In the genomic region with DNA sequence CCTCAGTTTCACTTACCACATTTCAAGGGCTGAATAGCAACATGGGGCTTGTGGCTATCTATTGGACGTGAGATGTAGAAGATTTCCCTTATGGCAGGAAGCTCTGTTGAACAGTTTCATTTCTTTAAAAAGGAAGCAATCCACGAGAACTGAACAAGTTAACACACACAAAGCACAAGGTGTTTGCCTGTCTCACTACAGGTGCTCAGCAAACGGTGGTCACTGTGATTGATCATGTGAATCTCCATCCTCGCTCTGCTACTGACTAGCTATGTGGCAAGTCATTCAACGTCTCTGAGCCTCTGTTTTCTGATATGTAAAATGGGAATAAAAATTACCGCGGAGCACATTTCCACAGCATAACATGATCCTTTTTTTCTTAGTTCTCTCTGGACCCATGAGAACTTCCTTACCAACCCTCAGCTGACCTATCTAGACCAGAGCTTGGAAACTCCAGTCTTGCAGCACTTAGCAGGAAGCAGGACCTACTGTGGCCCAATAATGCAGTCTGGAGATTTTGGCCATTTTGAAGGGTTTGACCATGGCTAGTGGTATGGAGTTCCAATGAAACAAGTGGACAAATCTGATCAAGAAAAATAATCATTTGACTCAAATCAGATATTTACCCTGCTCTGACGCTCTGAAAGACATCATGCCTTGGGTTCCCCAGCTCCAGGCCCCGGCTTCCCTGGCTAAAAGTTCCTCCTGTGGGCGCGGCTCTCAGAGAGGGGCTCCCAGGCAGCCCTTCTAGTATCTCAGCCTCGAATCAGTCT, we compare ENCODE assay signal across 14 cellular contexts.
DNase-seq lines count a peak whose midpoint lies in the region; ATAC-seq and TF ChIP-seq lines count a peak whose summit lies in the region.
"Had no signal": no experiment of that assay in that cellular context is flagged by ENCODE, and none has a peak within 500 bp of the region (broad histone marks: within the 10 kb centered on the region; RNA-seq: fewer than 3 reads in every experiment).

No MANE protein-coding gene starts in this region.

- H3K9me3 Mint-ChIP-seq in memory B cell (no peaks in the 10 kb centered on the region), GM23338 (no peaks in the 10 kb centered on the region)
- H3K9me3 Mint-ChIP-seq: activated naive CD4-positive, alpha-beta T cell treated with anti-CD3 and anti-CD28 coated beads for 36 hours; natural killer cell had no signal

- H3K36me3 ChIP-seq in GM23338 (ENCODE audit: insufficient read depth) = no peaks in the 10 kb centered on the region
- H3K36me3 ChIP-seq in H7 (replicated peaks; ENCODE audit: control insufficient read depth, insufficient read depth, low read length) = no peaks in the 10 kb centered on the region

- peak; percentile 83 for ATAC-seq in GM21447 (IDR thresholded peaks at IDR 0.05; ENCODE audit: unreplicated experiment)
- ATAC-seq in HG03469 (IDR thresholded peaks at IDR 0.05; ENCODE audit: unreplicated experiment) = peak; percentile 65
- peak; percentile 98 for ATAC-seq in memory B cell (ENCODE audit: low read depth)
- no peak; the same call in 2 of the 3 replicates for ATAC-seq in GM23338
- ATAC-seq: natural killer cell had no signal

- H3K36me3 Mint-ChIP-seq in memory B cell (no peaks in the 10 kb centered on the region), GM23338 (ENCODE audit: low read depth) (no peaks in the 10 kb centered on the region)
- H3K36me3 Mint-ChIP-seq: natural killer cell had no signal

- TF ChIP-seq CTCF in GM10248 (IDR thresholded peaks at IDR 0.05; ENCODE audit: control extremely low read depth, extremely low read depth, low read depth, missing control alignments) (no peak), GM23338 (conservative IDR thresholded peaks at IDR 0.05; ENCODE audit: low read depth in 2 of 2) (no peak)

- H3K27me3 ChIP-seq in GM23338 (ENCODE audit: insufficient read depth) (no peaks in the 10 kb centered on the region), H7 (ENCODE audit: control insufficient read depth, insufficient read depth, low read length) (no peaks in the 10 kb centered on the region)

- peaks cover 31% of the 10 kb centered on the region for H3K4me1 Mint-ChIP-seq in memory B cell
- H3K4me1 Mint-ChIP-seq in GM23338 = peaks cover 11% of the 10 kb centered on the region; the same call in 2 of the 3 replicates

- H3F3A ChIP-seq in GM23338 (replicated peaks; ENCODE audit: low read depth) = no peaks in the 10 kb centered on the region

- peak overlapping the region; percentile 19 for H3K4me3 Mint-ChIP-seq in memory B cell
- no peak overlapping the region for H3K4me3 Mint-ChIP-seq in GM23338
- H3K4me3 Mint-ChIP-seq: activated naive CD4-positive, alpha-beta T cell treated with anti-CD3 and anti-CD28 coated beads for 36 hours; natural killer cell had no signal

- H3K4me3 ChIP-seq in GM23338 (no peak overlapping the region), H7 (ENCODE audit: insufficient read depth, low read depth, low read length) (no peak overlapping the region)
- H3K4me3 ChIP-seq: GM23248 had no signal

- CTCF ChIA-PET in GM10248 (lab: Yijun Ruan, JAX) = interaction anchor here (0.8 to 1.2 kb wide), 3 partner anchors 10 to 231 kb away, joined by 3 to 4 read pairs (median 3); no protein-coding TSS in a partner anchor

- POLR2A ChIA-PET in GM10248 (lab: Yijun Ruan, JAX) = interaction anchor here (0.7 to 1.0 kb wide), 2 partner anchors 109 to 111 kb away, joined by 3 to 4 read pairs; no protein-coding TSS in a partner anchor

- H4K20me1 ChIP-seq in GM23338 (replicated peaks; ENCODE audit: insufficient read depth) = no peaks in the 10 kb centered on the region

- no peak overlapping the region; the same call in 1 of the 2 replicates for H2AFZ ChIP-seq in GM23338
- H2AFZ ChIP-seq: GM23248 had no signal

- H3K4me1 ChIP-seq in GM23338 (ENCODE audit: insufficient read depth) = peaks cover 6% of the 10 kb centered on the region; the same call in 1 of the 2 replicates

- peak overlapping the region; percentile 69 for H3K27ac Mint-ChIP-seq in memory B cell
- H3K27ac Mint-ChIP-seq in GM23338 = no peak overlapping the region
- H3K27ac Mint-ChIP-seq: activated naive CD4-positive, alpha-beta T cell treated with anti-CD3 and anti-CD28 coated beads for 36 hours had no signal

- peak; percentile 68 for DNase-seq in GM10248 (ENCODE audit: extremely low spot score)
- DNase-seq in memory B cell (ENCODE audit: low spot score in 2 of 2) = peak; percentile 25 to 55
- no peak for DNase-seq in GM23338 (ENCODE audit: low spot score)
- DNase-seq in H7 = no peak
- no peak for DNase-seq in DMS53 treated with DMSO at 0.1 percent for 48 hours (lab: John Stamatoyannopoulos, UW; ENCODE audit: unreplicated experiment)
- no peak for DNase-seq in GDM1 (lab: John Stamatoyannopoulos, UW)
- DNase-seq: activated naive CD4-positive, alpha-beta T cell treated with anti-CD3 and anti-CD28 coated beads for 36 hours; GM23248; natural killer cell; NCI-H1417; T1000 had no signal

- H3K9me2 ChIP-seq in GM23338 (ENCODE audit: insufficient read depth) = peaks cover 3% of the 10 kb centered on the region; the same call in 1 of the 2 replicates

- H3K27me3 Mint-ChIP-seq in memory B cell = no peaks in the 10 kb centered on the region
- H3K27me3 Mint-ChIP-seq in GM23338 (ENCODE audit: insufficient read depth, low read depth, poor library complexity) = no peaks in the 10 kb centered on the region

- H3K27ac ChIP-seq in GM23338 (ENCODE audit: low read depth) = no peak overlapping the region
- H3K27ac ChIP-seq: C4-2B, GM23248 had no signal

- H3K4me2 ChIP-seq in GM23338 = no peak overlapping the region

- H3K79me2 ChIP-seq in GM23338 (replicated peaks; ENCODE audit: insufficient read depth) = no peaks in the 10 kb centered on the region

TF ChIP-seq in GM23338, 12 proteins besides CTCF, POLR2A, EP300 and RAD21 (continues in another document):
- TF ChIP-seq EZH2phosphoT487 (IDR thresholded peaks at IDR 0.05; ENCODE audit: unreplicated experiment) (no peak), NANOG (IDR thresholded peaks at IDR 0.05; ENCODE audit: borderline replicate concordance) (no peak), ZNF114 (CRISPR knock-in tag; IDR thresholded peaks at IDR 0.05) (no peak), STAT1 (IDR thresholded peaks at IDR 0.05; ENCODE audit: unreplicated experiment) (no peak), JUNB (IDR thresholded peaks at IDR 0.05; ENCODE audit: unreplicated experiment) (no peak), CREB1 (CRISPR knock-in tag; IDR thresholded peaks at IDR 0.05; ENCODE audit: low read depth) (no peak), ZNF331 (CRISPR knock-in tag; IDR thresholded peaks at IDR 0.05; ENCODE audit: low read depth) (no peak)
- TF ChIP-seq, protein P1, sequence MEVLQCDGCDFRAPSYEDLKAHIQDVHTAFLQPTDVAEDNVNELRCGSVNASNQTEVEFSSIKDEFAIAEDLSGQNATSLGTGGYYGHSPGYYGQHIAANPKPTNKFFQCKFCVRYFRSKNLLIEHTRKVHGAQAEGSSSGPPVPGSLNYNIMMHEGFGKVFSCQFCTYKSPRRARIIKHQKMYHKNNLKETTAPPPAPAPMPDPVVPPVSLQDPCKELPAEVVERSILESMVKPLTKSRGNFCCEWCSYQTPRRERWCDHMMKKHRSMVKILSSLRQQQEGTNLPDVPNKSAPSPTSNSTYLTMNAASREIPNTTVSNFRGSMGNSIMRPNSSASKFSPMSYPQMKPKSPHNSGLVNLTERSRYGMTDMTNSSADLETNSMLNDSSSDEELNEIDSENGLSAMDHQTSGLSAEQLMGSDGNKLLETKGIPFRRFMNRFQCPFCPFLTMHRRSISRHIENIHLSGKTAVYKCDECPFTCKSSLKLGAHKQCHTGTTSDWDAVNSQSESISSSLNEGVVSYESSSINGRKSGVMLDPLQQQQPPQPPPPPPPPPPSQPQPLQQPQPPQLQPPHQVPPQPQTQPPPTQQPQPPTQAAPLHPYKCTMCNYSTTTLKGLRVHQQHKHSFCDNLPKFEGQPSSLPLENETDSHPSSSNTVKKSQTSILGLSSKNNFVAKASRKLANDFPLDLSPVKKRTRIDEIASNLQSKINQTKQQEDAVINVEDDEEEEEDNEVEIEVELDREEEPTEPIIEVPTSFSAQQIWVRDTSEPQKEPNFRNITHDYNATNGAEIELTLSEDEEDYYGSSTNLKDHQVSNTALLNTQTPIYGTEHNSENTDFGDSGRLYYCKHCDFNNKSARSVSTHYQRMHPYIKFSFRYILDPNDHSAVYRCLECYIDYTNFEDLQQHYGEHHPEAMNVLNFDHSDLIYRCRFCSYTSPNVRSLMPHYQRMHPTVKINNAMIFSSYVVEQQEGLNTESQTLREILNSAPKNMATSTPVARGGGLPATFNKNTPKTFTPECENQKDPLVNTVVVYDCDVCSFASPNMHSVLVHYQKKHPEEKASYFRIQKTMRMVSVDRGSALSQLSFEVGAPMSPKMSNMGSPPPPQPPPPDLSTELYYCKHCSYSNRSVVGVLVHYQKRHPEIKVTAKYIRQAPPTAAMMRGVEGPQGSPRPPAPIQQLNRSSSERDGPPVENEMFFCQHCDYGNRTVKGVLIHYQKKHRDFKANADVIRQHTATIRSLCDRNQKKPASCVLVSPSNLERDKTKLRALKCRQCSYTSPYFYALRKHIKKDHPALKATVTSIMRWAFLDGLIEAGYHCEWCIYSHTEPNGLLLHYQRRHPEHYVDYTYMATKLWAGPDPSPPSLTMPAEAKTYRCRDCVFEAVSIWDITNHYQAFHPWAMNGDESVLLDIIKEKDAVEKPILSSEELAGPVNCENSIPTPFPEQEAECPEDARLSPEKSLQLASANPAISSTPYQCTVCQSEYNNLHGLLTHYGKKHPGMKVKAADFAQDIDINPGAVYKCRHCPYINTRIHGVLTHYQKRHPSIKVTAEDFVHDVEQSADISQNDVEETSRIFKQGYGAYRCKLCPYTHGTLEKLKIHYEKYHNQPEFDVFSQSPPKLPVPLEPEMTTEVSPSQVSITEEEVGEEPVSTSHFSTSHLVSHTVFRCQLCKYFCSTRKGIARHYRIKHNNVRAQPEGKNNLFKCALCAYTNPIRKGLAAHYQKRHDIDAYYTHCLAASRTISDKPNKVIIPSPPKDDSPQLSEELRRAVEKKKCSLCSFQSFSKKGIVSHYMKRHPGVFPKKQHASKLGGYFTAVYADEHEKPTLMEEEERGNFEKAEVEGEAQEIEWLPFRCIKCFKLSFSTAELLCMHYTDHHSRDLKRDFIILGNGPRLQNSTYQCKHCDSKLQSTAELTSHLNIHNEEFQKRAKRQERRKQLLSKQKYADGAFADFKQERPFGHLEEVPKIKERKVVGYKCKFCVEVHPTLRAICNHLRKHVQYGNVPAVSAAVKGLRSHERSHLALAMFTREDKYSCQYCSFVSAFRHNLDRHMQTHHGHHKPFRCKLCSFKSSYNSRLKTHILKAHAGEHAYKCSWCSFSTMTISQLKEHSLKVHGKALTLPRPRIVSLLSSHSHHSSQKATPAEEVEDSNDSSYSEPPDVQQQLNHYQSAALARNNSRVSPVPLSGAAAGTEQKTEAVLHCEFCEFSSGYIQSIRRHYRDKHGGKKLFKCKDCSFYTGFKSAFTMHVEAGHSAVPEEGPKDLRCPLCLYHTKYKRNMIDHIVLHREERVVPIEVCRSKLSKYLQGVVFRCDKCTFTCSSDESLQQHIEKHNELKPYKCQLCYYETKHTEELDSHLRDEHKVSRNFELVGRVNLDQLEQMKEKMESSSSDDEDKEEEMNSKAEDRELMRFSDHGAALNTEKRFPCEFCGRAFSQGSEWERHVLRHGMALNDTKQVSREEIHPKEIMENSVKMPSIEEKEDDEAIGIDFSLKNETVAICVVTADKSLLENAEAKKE (CRISPR knock-in tag; IDR thresholded peaks at IDR 0.05) = no peak

Comparison
In these comparisons a context has a peak if more than half of its experiments do, and no peak if none do; other contexts are left out.
1. DNase-seq: peak in GM10248 (single experiment) and memory B cell (2 of 2); none in GM23338 (single experiment), H7 (single experiment), DMS53 treated with DMSO at 0.1 percent for 48 hours (single experiment) and GDM1 (single experiment).